ENCODE assay signal across 9 cellular contexts in the genomic region with DNA sequence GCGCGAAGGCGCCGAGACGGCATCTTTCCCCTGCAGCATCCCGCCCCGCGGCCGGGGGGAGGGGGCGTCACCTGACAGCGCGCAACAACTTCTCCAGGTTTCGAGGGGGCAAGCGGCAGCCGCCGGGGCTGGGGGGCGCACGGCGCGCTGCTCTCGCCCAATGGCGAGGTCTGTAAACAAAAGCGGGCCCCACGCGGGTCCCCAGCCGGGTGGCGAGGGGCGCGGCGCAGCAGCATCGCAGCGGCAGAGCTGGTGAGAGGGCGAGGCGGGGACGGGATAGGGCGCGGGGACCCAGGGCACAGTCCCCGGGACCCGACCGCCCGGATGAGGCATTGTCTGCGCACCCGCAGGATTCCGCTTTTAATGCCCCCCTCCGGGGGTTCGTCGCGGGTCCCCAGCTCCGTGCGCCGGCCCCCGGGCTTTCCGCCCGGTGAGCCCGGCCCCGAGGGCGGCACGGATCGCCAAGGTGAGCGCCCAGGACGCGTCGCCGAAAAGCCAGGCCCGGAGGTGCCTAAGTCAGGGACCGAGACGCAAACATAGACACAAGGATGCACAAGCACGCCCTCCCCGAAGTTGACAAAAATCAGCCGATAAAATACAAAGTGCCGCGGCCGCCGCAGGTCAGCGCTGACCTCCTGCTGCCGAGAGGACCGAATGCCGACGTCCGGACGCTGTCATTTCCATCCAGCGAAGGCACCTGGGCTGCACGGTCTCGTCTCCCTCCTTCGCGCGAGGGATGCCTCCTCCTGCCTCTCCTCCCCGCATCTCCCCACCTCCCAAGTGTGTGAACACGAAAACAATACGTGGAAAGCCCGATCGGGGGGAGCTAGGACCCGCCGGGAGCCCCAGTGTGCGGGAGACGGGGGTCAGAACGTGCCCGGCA.
A peak's percentile ranks its signal among the peaks of the same experiment; 100 is the strongest.
DNase-seq lines count a peak whose midpoint lies in the region; ATAC-seq, FAIRE-seq and TF ChIP-seq lines count a peak whose summit lies in the region.
"Had no signal": no experiment of that assay in that cellular context is flagged by ENCODE, and none has a peak within 500 bp of the region (broad histone marks: within the 10 kb centered on the region; RNA-seq: fewer than 3 reads in every experiment).

No MANE protein-coding gene starts in this region.

- no peak overlapping the region for H3K27ac ChIP-seq in osteoblast (ENCODE audit: low read depth, low read length)

- peaks cover 53% of the 10 kb centered on the region for H3K27me3 ChIP-seq in osteoblast (ENCODE audit: insufficient read depth, low read length)

- H3K4me3 ChIP-seq in fibroblast of the aortic adventitia (ENCODE audit: low read depth, low read length) = peak overlapping the region; percentile 57
- peak overlapping the region; percentile 72 for H3K4me3 ChIP-seq in osteoblast (ENCODE audit: insufficient read depth, low read length)

- TF ChIP-seq CTCF in fibroblast of the aortic adventitia (IDR thresholded peaks at IDR 0.05; ENCODE audit: insufficient read depth, low read length) (no peak), osteoblast (IDR thresholded peaks at IDR 0.05; ENCODE audit: extremely low read depth, low read depth, low read length) (no peak)

- TF ChIP-seq POLR2A in GM12892 (IDR thresholded peaks at IDR 0.05; ENCODE audit: low read depth, low read length) = no peak

- peaks cover 9% of the 10 kb centered on the region for H3K36me3 Mint-ChIP-seq in activated T-cell treated with anti-CD3 and anti-CD28 coated beads, Interleukin-2, amount 50 U/mL, for 24 hours (ENCODE audit: low read depth)

- peaks cover 8% of the 10 kb centered on the region for H3K4me1 ChIP-seq in osteoblast (ENCODE audit: insufficient read depth, low read length)

- H3K79me2 ChIP-seq in osteoblast (ENCODE audit: insufficient read depth, low read length) = no peaks in the 10 kb centered on the region

- FAIRE-seq in GM12892 (lab: Jason Lieb, UNC) = no peak
- FAIRE-seq: G401.6 had no signal

- peak overlapping the region; percentile 66 for H3K27ac Mint-ChIP-seq in activated T-cell treated with anti-CD3 and anti-CD28 coated beads, Interleukin-2, amount 50 U/mL, for 24 hours

- H2AFZ ChIP-seq in osteoblast (ENCODE audit: low read length) = peak overlapping the region; percentile 70

- peak; percentile 81 for DNase-seq in NCI-H82 (lab: John Stamatoyannopoulos, UW)
- DNase-seq in NCI-H82 treated with DMSO at 0.1 percent for 48 hours (lab: John Stamatoyannopoulos, UW; ENCODE audit: unreplicated experiment) = no peak
- peak; percentile 65 for DNase-seq in NCI-H2171 (lab: John Stamatoyannopoulos, UW)
- no peak for DNase-seq in activated T-cell treated with anti-CD3 and anti-CD28 coated beads, Interleukin-2, amount 50 U/mL, for 24 hours
- no peak for DNase-seq in fibroblast of the aortic adventitia (ENCODE audit: low read depth)
- peak; percentile 89 for DNase-seq in osteoblast (ENCODE audit: insufficient read length, low spot score, missing footprints)
- DNase-seq in GM12892 (ENCODE audit: insufficient read length) = no peak

- H3K4me1 Mint-ChIP-seq in activated T-cell treated with anti-CD3 and anti-CD28 coated beads, Interleukin-2, amount 50 U/mL, for 24 hours (ENCODE audit: low read depth) = peaks cover 58% of the 10 kb centered on the region

- H3K36me3 ChIP-seq in osteoblast (ENCODE audit: insufficient read depth, low read length) = no peaks in the 10 kb centered on the region

- H3K9me3 ChIP-seq in osteoblast (ENCODE audit: low read depth, low read length) = no peaks in the 10 kb centered on the region

- no peak for ATAC-seq in GM21360 (IDR thresholded peaks at IDR 0.05; ENCODE audit: unreplicated experiment)

- H3K4me3 Mint-ChIP-seq in activated T-cell treated with anti-CD3 and anti-CD28 coated beads, Interleukin-2, amount 50 U/mL, for 24 hours = peak overlapping the region; percentile 80

- H3K4me2 ChIP-seq in osteoblast (ENCODE audit: insufficient read depth, low read length) = peak overlapping the region; percentile 86

- H3K9me3 Mint-ChIP-seq in activated T-cell treated with anti-CD3 and anti-CD28 coated beads, Interleukin-2, amount 50 U/mL, for 24 hours = no peaks in the 10 kb centered on the region

- no peaks in the 10 kb centered on the region for H4K20me1 ChIP-seq in osteoblast (ENCODE audit: insufficient read depth, low read length)

- peaks cover 39% of the 10 kb centered on the region for H3K27me3 Mint-ChIP-seq in activated T-cell treated with anti-CD3 and anti-CD28 coated beads, Interleukin-2, amount 50 U/mL, for 24 hours

Comparison
In these comparisons a context has a peak if more than half of its experiments do, and no peak if none do; other contexts are left out.
1. DNase-seq: peak in NCI-H82 (single experiment), NCI-H2171 (single experiment) and osteoblast (single experiment); none in NCI-H82 treated with DMSO at 0.1 percent for 48 hours (single experiment), activated T-cell treated with anti-CD3 and anti-CD28 coated beads, Interleukin-2, amount 50 U/mL, for 24 hours (single experiment), fibroblast of the aortic adventitia (single experiment) and GM12892 (single experiment).